ENCODE assay signal across 19 cellular contexts in the genomic region with DNA sequence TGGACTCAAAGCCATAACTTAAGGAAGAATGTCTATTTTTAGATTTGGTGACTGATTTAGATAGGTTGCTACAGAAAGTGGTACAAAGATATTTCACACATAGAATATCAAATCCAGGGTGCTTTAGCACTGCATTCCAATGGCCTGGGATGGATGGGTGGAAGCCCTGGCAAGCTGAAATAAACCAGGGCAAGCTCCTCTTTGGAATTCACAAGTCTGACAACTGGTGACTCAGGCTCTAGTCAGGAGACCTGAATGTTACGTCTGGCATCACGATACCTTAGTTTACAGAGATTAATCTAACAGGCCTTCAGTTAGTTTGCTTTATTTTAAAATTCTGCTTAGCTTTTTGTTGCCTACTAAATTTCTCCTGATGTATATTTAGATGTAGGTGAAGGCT.
DNase-seq lines count a peak whose midpoint lies in the region; ATAC-seq, FAIRE-seq and TF ChIP-seq lines count a peak whose summit lies in the region.
"Had no signal": no experiment of that assay in that cellular context is flagged by ENCODE, and none has a peak within 500 bp of the region (broad histone marks: within the 10 kb centered on the region; RNA-seq: fewer than 3 reads in every experiment).

No MANE protein-coding gene starts in this region.

- no peak for ATAC-seq in GM21737 (IDR thresholded peaks at IDR 0.05; ENCODE audit: unreplicated experiment)
- ATAC-seq: stimulated activated naive CD8-positive, alpha-beta T cell treated with anti-CD3 and anti-CD28 coated beads, Interleukin-15, amount 100 ng/mL, for 72 hours had no signal

- no peak for TF ChIP-seq CTCF in AG09319 (IDR thresholded peaks at IDR 0.05; ENCODE audit: low read depth, low read length)
- no peak for TF ChIP-seq CTCF in epithelial cell of esophagus (IDR thresholded peaks at IDR 0.05; ENCODE audit: insufficient read depth, low read depth, low read length, missing control alignments)
- no peak for TF ChIP-seq CTCF in kidney (IDR thresholded peaks at IDR 0.05; ENCODE audit: borderline replicate concordance, extremely low read depth, insufficient read depth)

- H3K9ac ChIP-seq in kidney (ENCODE audit: low read length in 2 of 2), result no peak overlapping the region

- intact Hi-C loops in kidney (cut with DNase I), result no loop called here

- H3K36me3 ChIP-seq in mesodermal cell (ENCODE audit: control insufficient read depth, insufficient read depth, low read length), result no peaks in the 10 kb centered on the region
- no peaks in the 10 kb centered on the region for H3K36me3 ChIP-seq in kidney (ENCODE audit: control insufficient read depth in 1 of 2, insufficient read depth in 2 of 2, low read length in 2 of 2)

- no peaks in the 10 kb centered on the region for H3K9me3 ChIP-seq in mesodermal cell (ENCODE audit: control insufficient read depth, low read length)
- H3K9me3 ChIP-seq in kidney (ENCODE audit: control insufficient read depth in 1 of 2, low read length in 2 of 2), result no peaks in the 10 kb centered on the region

- H3K4me3 ChIP-seq in epithelial cell of esophagus (ENCODE audit: low read length), result no peak overlapping the region
- H3K4me3 ChIP-seq in mesodermal cell (ENCODE audit: extremely low read depth, insufficient read depth, low read length, poor library complexity, severe bottlenecking), result no peak overlapping the region
- no peak overlapping the region for H3K4me3 ChIP-seq in kidney (ENCODE audit: low read length in 2 of 2)

- WGBS in mesodermal cell (ENCODE audit: insufficient coverage in 2 of 2), 2 experiments, result no CpG with 5 or more reads among the region's 2 CpGs

- H3K27ac ChIP-seq in mesodermal cell (ENCODE audit: low read depth, low read length, severe bottlenecking), result peak overlapping the region; percentile 86
- H3K27ac ChIP-seq in kidney (ENCODE audit: low read depth in 2 of 2, low read length in 2 of 2), result no peak overlapping the region

- peak; percentile 1 for DNase-seq in AG09319 (ENCODE audit: extremely low read depth, low read depth)
- DNase-seq in LHCN-M2 (ENCODE audit: low read depth), result peak; percentile 35
- peak; percentile 87 for DNase-seq in epithelial cell of esophagus (ENCODE audit: low read depth)
- DNase-seq in kidney, result no peak
- no peak for DNase-seq in Ammon's horn (ENCODE audit: low spot score)
- DNase-seq in HUDEP-2 (lab: John Stamatoyannopoulos, UW; ENCODE audit: unreplicated experiment in 76 of 76), result no peak
- DNase-seq: activated CD4-positive, alpha-beta T cell treated with anti-CD3 and anti-CD28 coated beads, Interleukin-2, amount 10 ng/mL, durations not matched to agents 24 days and 14 days; activated T-cell treated with anti-CD3 and anti-CD28 coated beads, Interleukin-2, amount 50 U/mL, for 1 hour; AML-193; cortex of kidney; DMS 273 treated with DMSO at 0.1 percent for 48 hours; MV-4-11; NCI-H2171; NK-92 treated with Interleukin-12 subunit alpha and Interleukin-12 subunit beta, amount 100 ng/mL, for 24 hours; occipital lobe; SIG-M5; stimulated activated naive CD8-positive, alpha-beta T cell treated with anti-CD3 and anti-CD28 coated beads, Interleukin-15, amount 100 ng/mL, for 72 hours had no signal

- H3K4me1 ChIP-seq in mesodermal cell (ENCODE audit: control insufficient read depth, insufficient read depth, low read length, poor library complexity, severe bottlenecking), result peaks cover 6% of the 10 kb centered on the region
- H3K4me1 ChIP-seq in kidney (ENCODE audit: control insufficient read depth in 1 of 2, insufficient read depth in 1 of 2, low read depth in 1 of 2, low read length in 2 of 2), result no peaks in the 10 kb centered on the region

- FAIRE-seq in kidney (lab: Jason Lieb, UNC), result no peak

Comparison
In these comparisons a context has a peak if more than half of its experiments do, and no peak if none do; other contexts are left out.
1. DNase-seq: peak in AG09319 (single experiment), LHCN-M2 (single experiment) and epithelial cell of esophagus (single experiment); none in kidney (single experiment), Ammon's horn (single experiment) and HUDEP-2 (0 of 76).